ENCODE assay signal across 3 cellular contexts in the genomic region with DNA sequence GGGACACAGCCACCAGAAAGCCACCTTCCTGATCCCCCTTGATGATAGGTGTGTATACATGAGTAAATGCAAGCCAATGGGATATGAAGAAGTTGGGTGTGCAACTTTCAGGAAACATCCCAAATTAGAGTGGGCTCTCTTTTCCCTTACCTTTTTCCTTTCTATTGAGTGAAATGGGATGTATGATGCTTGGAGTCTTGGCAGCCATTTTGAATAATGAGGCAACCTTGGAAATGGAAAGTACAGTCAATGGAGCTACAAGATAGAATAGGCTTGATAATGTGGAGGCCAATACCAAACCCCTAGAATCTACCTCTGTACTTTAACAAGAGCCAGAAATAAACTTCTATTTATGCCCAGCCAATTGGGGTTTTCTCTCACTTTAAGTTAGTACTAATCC.
TF ChIP-seq lines count a peak whose summit lies in the region.

No MANE protein-coding gene starts in this region.

TF ChIP-seq in liver, 16 proteins besides CTCF, POLR2A, EP300 and RAD21:
- TF ChIP-seq HNF4A (conservative IDR thresholded peaks at IDR 0.05) = no peak
- TF ChIP-seq YY1 (IDR thresholded peaks at IDR 0.05) = peak; percentile 28
- TF ChIP-seq GABPA (IDR thresholded peaks at IDR 0.05 in 1 of 2, conservative IDR thresholded peaks at IDR 0.05 in 1 of 2) = no peak

TF ChIP-seq in HepG2, 621 proteins besides CTCF, POLR2A, EP300 and RAD21:
- TF ChIP-seq, protein P1, sequence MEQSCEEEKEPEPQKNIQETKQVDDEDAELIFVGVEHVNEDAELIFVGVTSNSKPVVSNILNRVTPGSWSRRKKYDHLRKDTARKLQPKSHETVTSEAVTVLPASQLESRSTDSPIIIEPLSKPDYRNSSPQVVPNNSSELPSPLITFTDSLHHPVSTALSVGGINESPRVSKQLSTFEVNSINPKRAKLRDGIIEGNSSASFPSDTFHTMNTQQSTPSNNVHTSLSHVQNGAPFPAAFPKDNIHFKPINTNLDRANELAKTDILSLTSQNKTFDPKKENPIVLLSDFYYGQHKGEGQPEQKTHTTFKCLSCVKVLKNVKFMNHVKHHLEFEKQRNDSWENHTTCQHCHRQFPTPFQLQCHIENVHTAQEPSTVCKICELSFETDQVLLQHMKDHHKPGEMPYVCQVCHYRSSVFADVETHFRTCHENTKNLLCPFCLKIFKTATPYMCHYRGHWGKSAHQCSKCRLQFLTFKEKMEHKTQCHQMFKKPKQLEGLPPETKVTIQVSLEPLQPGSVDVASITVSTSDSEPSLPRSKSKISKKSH (CRISPR knock-in tag; IDR thresholded peaks at IDR 0.05; ENCODE audit: borderline replicate concordance) = no peak

TF ChIP-seq in K562, 482 proteins besides CTCF, POLR2A, EP300 and RAD21:
- no peak for TF ChIP-seq SRF (CRISPR knock-in tag; IDR thresholded peaks at IDR 0.05)
- TF ChIP-seq YY1 (IDR thresholded peaks at IDR 0.05; ENCODE audit: borderline replicate concordance in 1 of 3, control insufficient read depth in 1 of 3, extremely low read depth in 1 of 3, insufficient read depth in 3 of 3, insufficient read length in 1 of 3, insufficient replicate concordance in 2 of 3, low read depth in 1 of 3, low read length in 2 of 3) = peak in 1 of 3 experiments; percentile 63
- TF ChIP-seq RBM25 (IDR thresholded peaks at IDR 0.05; ENCODE audit: low read depth, low read length, severe bottlenecking) = peak; percentile 51
- TF ChIP-seq, protein P2, sequence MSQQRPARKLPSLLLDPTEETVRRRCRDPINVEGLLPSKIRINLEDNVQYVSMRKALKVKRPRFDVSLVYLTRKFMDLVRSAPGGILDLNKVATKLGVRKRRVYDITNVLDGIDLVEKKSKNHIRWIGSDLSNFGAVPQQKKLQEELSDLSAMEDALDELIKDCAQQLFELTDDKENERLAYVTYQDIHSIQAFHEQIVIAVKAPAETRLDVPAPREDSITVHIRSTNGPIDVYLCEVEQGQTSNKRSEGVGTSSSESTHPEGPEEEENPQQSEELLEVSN (IDR thresholded peaks at IDR 0.05; ENCODE audit: borderline replicate concordance in 1 of 2, extremely low read depth in 1 of 2, insufficient read depth in 1 of 2, insufficient read length in 1 of 2, low read depth in 1 of 2, low read length in 1 of 2, poor library complexity in 1 of 2, severe bottlenecking in 1 of 2) = no peak
- TF ChIP-seq, protein P3, sequence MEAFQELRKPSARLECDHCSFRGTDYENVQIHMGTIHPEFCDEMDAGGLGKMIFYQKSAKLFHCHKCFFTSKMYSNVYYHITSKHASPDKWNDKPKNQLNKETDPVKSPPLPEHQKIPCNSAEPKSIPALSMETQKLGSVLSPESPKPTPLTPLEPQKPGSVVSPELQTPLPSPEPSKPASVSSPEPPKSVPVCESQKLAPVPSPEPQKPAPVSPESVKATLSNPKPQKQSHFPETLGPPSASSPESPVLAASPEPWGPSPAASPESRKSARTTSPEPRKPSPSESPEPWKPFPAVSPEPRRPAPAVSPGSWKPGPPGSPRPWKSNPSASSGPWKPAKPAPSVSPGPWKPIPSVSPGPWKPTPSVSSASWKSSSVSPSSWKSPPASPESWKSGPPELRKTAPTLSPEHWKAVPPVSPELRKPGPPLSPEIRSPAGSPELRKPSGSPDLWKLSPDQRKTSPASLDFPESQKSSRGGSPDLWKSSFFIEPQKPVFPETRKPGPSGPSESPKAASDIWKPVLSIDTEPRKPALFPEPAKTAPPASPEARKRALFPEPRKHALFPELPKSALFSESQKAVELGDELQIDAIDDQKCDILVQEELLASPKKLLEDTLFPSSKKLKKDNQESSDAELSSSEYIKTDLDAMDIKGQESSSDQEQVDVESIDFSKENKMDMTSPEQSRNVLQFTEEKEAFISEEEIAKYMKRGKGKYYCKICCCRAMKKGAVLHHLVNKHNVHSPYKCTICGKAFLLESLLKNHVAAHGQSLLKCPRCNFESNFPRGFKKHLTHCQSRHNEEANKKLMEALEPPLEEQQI (IDR thresholded peaks at IDR 0.05) = no peak
- no peak for TF ChIP-seq MTA2 (IDR thresholded peaks at IDR 0.05; ENCODE audit: low read depth)
- no peak for TF ChIP-seq CBX8 (IDR thresholded peaks at IDR 0.05; ENCODE audit: borderline replicate concordance, extremely low read depth, low read depth, low read length, poor library complexity, severe bottlenecking)
- no peak for TF ChIP-seq ZNF717 (CRISPR knock-in tag; IDR thresholded peaks at IDR 0.05)
